8 cellular contexts compared by ENCODE assay signal in the genomic region with DNA sequence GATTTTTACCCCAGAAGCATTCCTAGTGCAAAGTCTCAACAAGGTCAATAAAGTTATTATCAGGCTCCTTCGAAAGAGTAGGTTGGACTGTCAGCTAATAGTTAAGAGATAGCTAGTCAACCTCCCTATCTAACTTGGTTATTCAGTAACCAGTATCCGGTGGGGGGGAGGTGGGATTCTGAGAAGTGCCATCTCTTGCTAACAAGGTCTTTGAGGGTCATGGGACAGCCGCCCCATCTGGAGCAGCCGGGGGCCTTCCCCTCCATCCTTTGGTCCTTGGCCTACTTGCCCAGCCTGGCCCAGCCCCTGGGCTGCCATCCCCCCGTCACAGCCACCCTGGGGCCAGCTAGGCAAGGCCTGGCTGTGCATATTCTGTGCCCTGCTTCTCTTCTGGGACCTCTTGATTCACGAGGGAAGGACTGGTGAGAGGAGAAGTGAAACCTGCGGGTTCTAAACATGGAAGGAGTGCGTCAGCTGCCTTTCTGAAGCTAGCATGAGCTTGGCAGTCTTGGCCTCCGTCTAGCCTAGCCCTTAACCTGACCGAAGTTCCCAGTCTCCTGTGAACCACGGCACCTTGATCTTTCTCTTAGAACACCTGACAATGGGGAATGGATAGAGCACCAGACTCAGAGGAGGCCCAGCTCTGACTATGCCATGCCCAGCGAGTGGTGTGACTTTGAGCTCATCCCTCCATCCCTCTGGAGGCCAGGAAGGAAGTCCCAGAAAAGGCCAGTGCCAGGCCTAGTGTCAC.
DNase-seq lines count a peak whose midpoint lies in the region; ATAC-seq and TF ChIP-seq lines count a peak whose summit lies in the region.

No MANE protein-coding gene starts in this region.

- H3K79me2 ChIP-seq in MM.1S (ENCODE audit: low read length), result no peaks in the 10 kb centered on the region

- H4K20me1 ChIP-seq in MM.1S (ENCODE audit: insufficient read depth, low read length), result no peaks in the 10 kb centered on the region

- peak overlapping the region; percentile 68 for H2AFZ ChIP-seq in MM.1S (ENCODE audit: low read length)

- no peaks in the 10 kb centered on the region for H3K9me2 ChIP-seq in MM.1S (replicated peaks; ENCODE audit: insufficient read depth, low read length)

- peaks cover 11% of the 10 kb centered on the region; the same call in 1 of the 2 replicates for H3F3A ChIP-seq in MM.1S (ENCODE audit: insufficient read depth, low read length)

- H3K36me3 ChIP-seq in MM.1S (replicated peaks; ENCODE audit: insufficient read depth, low read length), result no peaks in the 10 kb centered on the region
- H3K36me3 ChIP-seq in brain microvascular endothelial cell (replicated peaks), result no peaks in the 10 kb centered on the region

- in situ Hi-C loops in GM13976 (cut with MboI; ENCODE audit: low sequenced_read_pairs, unreplicated experiment), result no loop called here
- in situ Hi-C loops in brain microvascular endothelial cell (cut with HindIII; ENCODE audit: low pct_ligation_motif_present, low sequenced_read_pairs), result no loop called here

- H3K27ac ChIP-seq in MM.1S (ENCODE audit: low read length) (peak overlapping the region; percentile 88), layer of hippocampus (ENCODE audit: low read depth, low read length) (peak overlapping the region; percentile 76), brain microvascular endothelial cell (no peak overlapping the region)

- H3K4me2 ChIP-seq in MM.1S (ENCODE audit: low read depth, low read length), result peak overlapping the region; percentile 29

- TF ChIP-seq CTCF in GM13976 (IDR thresholded peaks at IDR 0.05; ENCODE audit: borderline replicate concordance, control extremely low read depth, extremely low read depth, insufficient read depth, missing control alignments) (no peak), MM.1S (IDR thresholded peaks at IDR 0.05; ENCODE audit: low read length) (no peak), brain microvascular endothelial cell (IDR thresholded peaks at IDR 0.05; ENCODE audit: low read depth, low read length, missing control alignments) (no peak)

- no peaks in the 10 kb centered on the region for H3K27me3 ChIP-seq in MM.1S (replicated peaks; ENCODE audit: insufficient read depth, low read length)
- no peaks in the 10 kb centered on the region for H3K27me3 ChIP-seq in layer of hippocampus (ENCODE audit: control insufficient read depth, insufficient read depth, low read length)
- no peaks in the 10 kb centered on the region for H3K27me3 ChIP-seq in brain microvascular endothelial cell (replicated peaks)

- DNase-seq in GM13976 (ENCODE audit: low spot score), result peak; percentile 88
- DNase-seq in MM.1S, result peak; percentile 82
- no peak for DNase-seq in brain microvascular endothelial cell
- DNase-seq in NCI-H2171 treated with DMSO at 0.1 percent for 48 hours (lab: John Stamatoyannopoulos, UW), result no peak
- DNase-seq in SHP77 treated with DMSO at 0.1 percent for 48 hours (lab: John Stamatoyannopoulos, UW), result no peak
- DNase-seq in HuH-7 (ENCODE audit: low spot score), result no peak

- H3K4me1 ChIP-seq in MM.1S (ENCODE audit: low read length), result peaks cover 38% of the 10 kb centered on the region

- H3K9me3 ChIP-seq in MM.1S (replicated peaks; ENCODE audit: insufficient read depth, low read length), result no peaks in the 10 kb centered on the region

- peak; percentile 87 for ATAC-seq in GM21723 (IDR thresholded peaks at IDR 0.05; ENCODE audit: unreplicated experiment)

- H3K9ac ChIP-seq in MM.1S (ENCODE audit: low read length), result peak overlapping the region; percentile 46

- H3K4me3 ChIP-seq in MM.1S (ENCODE audit: low read length) (no peak overlapping the region), brain microvascular endothelial cell (ENCODE audit: low read depth, low read length) (no peak overlapping the region)

Comparison
In these comparisons a context has a peak if more than half of its experiments do, and no peak if none do; other contexts are left out.
1. DNase-seq: peak in GM13976 (single experiment) and MM.1S (single experiment); none in brain microvascular endothelial cell (single experiment), NCI-H2171 treated with DMSO at 0.1 percent for 48 hours (single experiment), SHP77 treated with DMSO at 0.1 percent for 48 hours (single experiment) and HuH-7 (single experiment).